ENCODE assay signal across 12 cellular contexts in the genomic region with DNA sequence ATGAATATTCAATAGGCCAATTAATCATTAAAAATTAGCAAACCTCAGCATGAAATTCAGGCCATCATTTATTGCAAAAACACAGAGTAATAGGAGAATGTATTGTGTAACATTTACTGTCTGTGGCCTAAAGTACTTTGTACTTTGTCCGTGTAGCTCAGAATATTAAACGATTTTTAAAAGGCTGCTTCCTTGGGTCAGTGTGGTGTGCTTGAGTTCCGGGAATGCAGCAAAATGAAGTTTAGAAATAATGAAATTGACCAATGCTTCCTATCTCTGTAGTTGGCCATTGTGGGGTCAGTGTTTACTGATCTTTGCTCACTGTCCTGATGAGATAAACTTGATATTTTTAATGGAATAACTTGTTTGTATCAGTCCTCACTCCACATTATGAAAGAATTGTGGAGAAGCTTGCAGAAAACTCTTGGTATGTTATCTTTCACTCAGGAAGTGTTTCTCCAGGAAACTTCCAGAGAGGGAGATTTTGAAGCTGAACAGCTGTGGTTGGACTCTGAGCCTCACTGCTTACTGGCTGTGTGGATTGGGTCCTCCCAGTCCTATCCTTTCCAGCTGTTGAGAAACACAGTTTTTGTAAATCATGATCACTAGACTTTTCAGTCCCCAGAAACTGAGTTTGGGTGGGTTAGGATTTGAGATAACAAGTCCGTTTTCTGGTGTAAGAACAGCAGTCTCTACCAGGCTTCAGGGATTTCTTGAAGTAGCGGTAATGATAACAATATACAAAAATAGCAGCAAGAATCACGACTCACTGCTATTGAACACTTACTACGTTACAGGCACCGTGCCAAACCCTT. TPM values are rescaled to one million over a fixed set of nuclear protein-coding genes. Genes with fewer than 3 reads are reported as not detected.
DNase-seq lines count a peak whose midpoint lies in the region; ATAC-seq and TF ChIP-seq lines count a peak whose summit lies in the region.
"Had no signal": no experiment of that assay in that cellular context is flagged by ENCODE, and none has a peak within 500 bp of the region (broad histone marks: within the 10 kb centered on the region; RNA-seq: fewer than 3 reads in every experiment).

No MANE protein-coding gene starts in this region.

- H3K4me3 Mint-ChIP-seq in chondrocyte (ENCODE audit: unreplicated experiment): no peak overlapping the region
- H3K4me3 Mint-ChIP-seq in activated CD4-positive, alpha-beta memory T cell treated with anti-CD3 and anti-CD28 coated beads, Interleukin-2, amount 10 ng/mL, durations not matched to agents 7 days and 5 days: no peak overlapping the region
- H3K4me3 Mint-ChIP-seq in HFFc6: no peak overlapping the region
- H3K4me3 Mint-ChIP-seq: stimulated activated effector memory CD8-positive, alpha-beta T cell treated with anti-CD3 and anti-CD28 coated beads, Interleukin-12 subunit alpha, Interleukin-12 subunit beta, amount 100 ng/mL, for 72 hours had no signal

- ATAC-seq in HG02678 (IDR thresholded peaks at IDR 0.05; ENCODE audit: unreplicated experiment) (peak; percentile 24), left lobe of liver (peak; percentile 76), GM21381 (IDR thresholded peaks at IDR 0.05; ENCODE audit: unreplicated experiment) (no peak), GM21619 (IDR thresholded peaks at IDR 0.05; ENCODE audit: unreplicated experiment) (no peak)
- ATAC-seq: stimulated activated effector memory CD8-positive, alpha-beta T cell treated with anti-CD3 and anti-CD28 coated beads, Interleukin-12 subunit alpha, Interleukin-12 subunit beta, amount 100 ng/mL, for 72 hours had no signal

- no peaks in the 10 kb centered on the region for H3K27me3 Mint-ChIP-seq in chondrocyte (ENCODE audit: low read depth)
- H3K27me3 Mint-ChIP-seq in activated CD4-positive, alpha-beta memory T cell treated with anti-CD3 and anti-CD28 coated beads, Interleukin-2, amount 10 ng/mL, durations not matched to agents 7 days and 5 days: no peaks in the 10 kb centered on the region
- H3K27me3 Mint-ChIP-seq in HFFc6 (ENCODE audit: insufficient read depth): no peaks in the 10 kb centered on the region; the same call in 1 of the 2 replicates

- H3K4me1 Mint-ChIP-seq in chondrocyte (ENCODE audit: low read depth): peaks cover 5% of the 10 kb centered on the region
- no peaks in the 10 kb centered on the region for H3K4me1 Mint-ChIP-seq in activated CD4-positive, alpha-beta memory T cell treated with anti-CD3 and anti-CD28 coated beads, Interleukin-2, amount 10 ng/mL, durations not matched to agents 7 days and 5 days
- peaks cover 6% of the 10 kb centered on the region; the same call in 1 of the 2 replicates for H3K4me1 Mint-ChIP-seq in HFFc6 (ENCODE audit: low read depth)
- H3K4me1 Mint-ChIP-seq: stimulated activated effector memory CD8-positive, alpha-beta T cell treated with anti-CD3 and anti-CD28 coated beads, Interleukin-12 subunit alpha, Interleukin-12 subunit beta, amount 100 ng/mL, for 72 hours had no signal

- no peaks in the 10 kb centered on the region for H3K9me3 ChIP-seq in subcutaneous abdominal adipose tissue (ENCODE audit: control insufficient read depth in 5 of 5, low read length in 5 of 5)

- peak overlapping the region in 2 of 5 donors; percentile 38 to 74 for H3K9ac ChIP-seq in subcutaneous abdominal adipose tissue (ENCODE audit: low read length in 5 of 5)

- no peak for DNase-seq in chondrocyte (ENCODE audit: low spot score)
- peak; percentile 65 for DNase-seq in left lobe of liver (ENCODE audit: low spot score)
- no peak for DNase-seq in activated CD4-positive, alpha-beta memory T cell treated with anti-CD3 and anti-CD28 coated beads, Interleukin-2, amount 10 ng/mL, durations not matched to agents 7 days and 5 days
- no peak for DNase-seq in HFFc6
- DNase-seq: activated CD8-positive, alpha-beta memory T cell treated with anti-CD3 and anti-CD28 coated beads, Interleukin-2, amount 50 U/mL, for 48 hours; NCI-H1417; NCI-H82 had no signal

- H3K9me3 Mint-ChIP-seq in chondrocyte (ENCODE audit: low read depth) (no peaks in the 10 kb centered on the region), HFFc6 (no peaks in the 10 kb centered on the region)
- no peaks in the 10 kb centered on the region for H3K9me3 Mint-ChIP-seq in activated CD4-positive, alpha-beta memory T cell treated with anti-CD3 and anti-CD28 coated beads, Interleukin-2, amount 10 ng/mL, durations not matched to agents 7 days and 5 days
- H3K9me3 Mint-ChIP-seq: stimulated activated effector memory CD8-positive, alpha-beta T cell treated with anti-CD3 and anti-CD28 coated beads, Interleukin-12 subunit alpha, Interleukin-12 subunit beta, amount 100 ng/mL, for 72 hours had no signal

- POLR2A ChIA-PET in activated CD4-positive, alpha-beta memory T cell treated with anti-CD3 and anti-CD28 coated beads, Interleukin-2, amount 10 ng/mL, durations not matched to agents 7 days and 5 days (lab: Charles Lee): no interaction called here

- H3K4me1 ChIP-seq in subcutaneous abdominal adipose tissue (ENCODE audit: control insufficient read depth in 5 of 5, insufficient read depth in 5 of 5, low read length in 5 of 5): peaks cover 0 to 28% (median 11%) of the 10 kb centered on the region in 5 donors

- peak overlapping the region; percentile 82 for H3K27ac ChIP-seq in subcutaneous abdominal adipose tissue (ENCODE audit: low read depth, low read length)

- no peaks in the 10 kb centered on the region for H3K27me3 ChIP-seq in subcutaneous abdominal adipose tissue (ENCODE audit: control insufficient read depth in 5 of 5, insufficient read depth in 4 of 5, low read length in 5 of 5)

- CTCF ChIA-PET in activated CD4-positive, alpha-beta memory T cell treated with anti-CD3 and anti-CD28 coated beads, Interleukin-2, amount 10 ng/mL, durations not matched to agents 7 days and 5 days (lab: Charles Lee): interaction anchor here (1.4 kb wide), 1 partner anchor 9 kb away, joined by 3 read pairs; no protein-coding TSS in a partner anchor

- peaks cover 5 to 40% (median 28%) of the 10 kb centered on the region in 5 donors for H3K36me3 ChIP-seq in subcutaneous abdominal adipose tissue (ENCODE audit: control insufficient read depth in 5 of 5, insufficient read depth in 5 of 5, low read length in 5 of 5)

- peaks cover 18% of the 10 kb centered on the region for H3K36me3 Mint-ChIP-seq in chondrocyte (ENCODE audit: low read depth)
- H3K36me3 Mint-ChIP-seq in activated CD4-positive, alpha-beta memory T cell treated with anti-CD3 and anti-CD28 coated beads, Interleukin-2, amount 10 ng/mL, durations not matched to agents 7 days and 5 days (ENCODE audit: low read depth): no peaks in the 10 kb centered on the region
- no peaks in the 10 kb centered on the region for H3K36me3 Mint-ChIP-seq in HFFc6 (ENCODE audit: low read depth)
- H3K36me3 Mint-ChIP-seq: stimulated activated effector memory CD8-positive, alpha-beta T cell treated with anti-CD3 and anti-CD28 coated beads, Interleukin-12 subunit alpha, Interleukin-12 subunit beta, amount 100 ng/mL, for 72 hours had no signal

- H3K4me3 ChIP-seq in subcutaneous abdominal adipose tissue (ENCODE audit: low read depth in 1 of 5, low read length in 5 of 5): no peak overlapping the region

- H3K27ac Mint-ChIP-seq in chondrocyte (ENCODE audit: unreplicated experiment) (peak overlapping the region; percentile 36), HFFc6 (no peak overlapping the region)
- no peak overlapping the region for H3K27ac Mint-ChIP-seq in activated CD4-positive, alpha-beta memory T cell treated with anti-CD3 and anti-CD28 coated beads, Interleukin-2, amount 10 ng/mL, durations not matched to agents 7 days and 5 days
- H3K27ac Mint-ChIP-seq: stimulated activated effector memory CD8-positive, alpha-beta T cell treated with anti-CD3 and anti-CD28 coated beads, Interleukin-12 subunit alpha, Interleukin-12 subunit beta, amount 100 ng/mL, for 72 hours had no signal

- TF ChIP-seq CTCF in chondrocyte (IDR thresholded peaks at IDR 0.05): no peak
- no peak for TF ChIP-seq CTCF in HFFc6 (IDR thresholded peaks at IDR 0.05)

RNA-seq across cellular contexts. Expression of gene MTARC1, which starts 19.2 kb away (rescaled TPM):
- 2.5 to 5.4 TPM (median 2.8 TPM) in 3 replicates for total RNA-seq in chondrocyte
- 77.4 TPM for total RNA-seq in left lobe of liver
- total RNA-seq in activated CD4-positive, alpha-beta memory T cell treated with anti-CD3 and anti-CD28 coated beads, Interleukin-2, amount 10 ng/mL, durations not matched to agents 7 days and 5 days: not detected
- total RNA-seq in HFFc6 (2021; fragmentation: NEBNext Ultra II Directional; extraction: Animal tissue kit (Norgen Biotek cat#: 25700)): 1 to 10 TPM; 1.1 to 1.9 (median 1.7) TPM

RNA-seq across cellular contexts. Expression of gene MTARC2, which starts 19.4 kb away (rescaled TPM):
- total RNA-seq in chondrocyte: 18.6 to 21.3 TPM (median 19.5 TPM) in 3 replicates
- total RNA-seq in left lobe of liver: 129 TPM
- not detected for total RNA-seq in activated CD4-positive, alpha-beta memory T cell treated with anti-CD3 and anti-CD28 coated beads, Interleukin-2, amount 10 ng/mL, durations not matched to agents 7 days and 5 days
- 1 to 10 TPM; 3.2 to 5.2 (median 3.8) TPM for total RNA-seq in HFFc6 (2021; fragmentation: NEBNext Ultra II Directional; extraction: Animal tissue kit (Norgen Biotek cat#: 25700))

Comparison
In these comparisons a context has a peak if more than half of its experiments do, and no peak if none do; other contexts are left out.
1. ATAC-seq: peak in HG02678 (single experiment) and left lobe of liver (single experiment); none in GM21381 (single experiment) and GM21619 (single experiment).
2. RNA of gene MTARC1, which starts 19.2 kb away (total RNA-seq): 77.4 TPM in left lobe of liver (single experiment); 2.5 to 5.4 TPM in chondrocyte, 1.1 to 1.9 TPM in HFFc6 and not detected in activated CD4-positive, alpha-beta memory T cell treated with anti-CD3 and anti-CD28 coated beads, Interleukin-2, amount 10 ng/mL, durations not matched to agents 7 days and 5 days; every median in the first group is over 10 times any median in the second.
3. RNA of gene MTARC2, which starts 19.4 kb away (total RNA-seq): 129 TPM in left lobe of liver (single experiment), 18.6 to 21.3 TPM in chondrocyte and 3.2 to 5.2 TPM in HFFc6; not detected in activated CD4-positive, alpha-beta memory T cell treated with anti-CD3 and anti-CD28 coated beads, Interleukin-2, amount 10 ng/mL, durations not matched to agents 7 days and 5 days; every median in the first group is over 4 times any median in the second.